In genomic region chr17:45307290-45308015, GRCh38 we compare ENCODE assay signal across 10 cellular contexts. TPM values are rescaled to one million over a fixed set of nuclear protein-coding genes. Genes with fewer than 3 reads are reported as not detected.
DNase-seq lines count a peak whose midpoint lies in the region; ATAC-seq lines count a peak whose summit lies in the region.
"Had no signal": no experiment of that assay in that cellular context is flagged by ENCODE, and none has a peak within 500 bp of the region (broad histone marks: within the 10 kb centered on the region; RNA-seq: fewer than 3 reads in every experiment).

No MANE protein-coding gene starts in this region.

- WGBS in right cardiac atrium: 42% methylated on average over 9 of the region's 9 CpGs

- no peak overlapping the region for H3K4me3 ChIP-seq in right cardiac atrium (ENCODE audit: low read length)

- H3K4me1 Mint-ChIP-seq in activated naive CD8-positive, alpha-beta T cell (ENCODE audit: low read depth): peaks cover 80% of the 10 kb centered on the region

- peak overlapping the region; percentile 75 for H3K4me3 Mint-ChIP-seq in activated naive CD8-positive, alpha-beta T cell

- intact Hi-C loops in right cardiac atrium (cut with DNase I): no loop called here

- H3K27me3 ChIP-seq in right cardiac atrium (ENCODE audit: control insufficient read depth, insufficient read depth): no peaks in the 10 kb centered on the region

- no peaks in the 10 kb centered on the region for H3K27me3 Mint-ChIP-seq in activated naive CD8-positive, alpha-beta T cell

- no peaks in the 10 kb centered on the region for H3K9me3 Mint-ChIP-seq in activated naive CD8-positive, alpha-beta T cell (ENCODE audit: low read depth)

- DNase-seq in activated T-cell treated with anti-CD3 and anti-CD28 coated beads for 24 hours (ENCODE audit: low read depth) (peak; percentile 60), activated T-cell treated with anti-CD3 and anti-CD28 coated beads for 4 hours (no peak), NCI-H2196 (lab: John Stamatoyannopoulos, UW; ENCODE audit: unreplicated experiment) (peak; percentile 66), right cardiac atrium (peak in 1 of 3 donors; percentile 73)
- DNase-seq in stimulated activated CD4-positive, alpha-beta T cell treated with anti-CD3 and anti-CD28 coated beads, TNF-alpha, amount 100 ng/mL, for 24 hours (ENCODE audit: low read depth in 3 of 3): peak; percentile 43 to 58 (median 54)
- DNase-seq in effector CD4-positive, alpha-beta T cell: no peak
- DNase-seq: DND-41 had no signal

- H3K9me3 ChIP-seq in right cardiac atrium (ENCODE audit: control insufficient read depth, low read length): no peaks in the 10 kb centered on the region

- peak overlapping the region; percentile 97 for H3K27ac Mint-ChIP-seq in activated naive CD8-positive, alpha-beta T cell

- H3K4me1 ChIP-seq in right cardiac atrium (ENCODE audit: control insufficient read depth, insufficient read depth, low read length): peaks cover 39% of the 10 kb centered on the region

- peaks cover 19% of the 10 kb centered on the region for H3K36me3 Mint-ChIP-seq in activated naive CD8-positive, alpha-beta T cell

- peak; percentile 34 to 42 for ATAC-seq in right cardiac atrium
- no peak for ATAC-seq in HG02938 (IDR thresholded peaks at IDR 0.05; ENCODE audit: unreplicated experiment)

- peak overlapping the region; percentile 28 for H3K27ac ChIP-seq in right cardiac atrium (ENCODE audit: low read length)

RNA-seq across cellular contexts. Expression of gene MAP3K14, which starts 9.4 kb away (rescaled TPM):
- 10 to 100 TPM; 12.2 to 17.1 (median 15.1) TPM for total RNA-seq in right cardiac atrium
- 10.8 TPM for polyA plus RNA-seq in right cardiac atrium

RNA-seq across cellular contexts. Expression of gene SPATA32, which starts 45.6 kb away (rescaled TPM):
- not detected for total RNA-seq in right cardiac atrium
- not detected for polyA plus RNA-seq in right cardiac atrium
- total RNA-seq: temporal lobe had no signal

Comparison
In these comparisons a context has a peak if more than half of its experiments do, and no peak if none do; other contexts are left out.
1. DNase-seq: peak in activated T-cell treated with anti-CD3 and anti-CD28 coated beads for 24 hours (single experiment), NCI-H2196 (single experiment) and stimulated activated CD4-positive, alpha-beta T cell treated with anti-CD3 and anti-CD28 coated beads, TNF-alpha, amount 100 ng/mL, for 24 hours (3 of 3); none in activated T-cell treated with anti-CD3 and anti-CD28 coated beads for 4 hours (single experiment) and effector CD4-positive, alpha-beta T cell (single experiment).